Comparison of ENCODE assay signal across 1 cellular context in genomic region chr12:48956279-48957140, GRCh38.
TF ChIP-seq lines count a peak whose summit lies in the region.

No MANE protein-coding gene starts in this region.

TF ChIP-seq in H1, 55 proteins besides CTCF, POLR2A, EP300 and RAD21:
- TF ChIP-seq SIX5 (IDR thresholded peaks at IDR 0.05; ENCODE audit: low read depth, low read length) (no peak), CBX5 (IDR thresholded peaks at IDR 0.05; ENCODE audit: low read depth, low read length) (no peak), ATF3 (IDR thresholded peaks at IDR 0.05; ENCODE audit: insufficient read depth, low read depth, low read length) (no peak), HDAC2 (IDR thresholded peaks at IDR 0.05; ENCODE audit: borderline replicate concordance in 1 of 2, low read depth in 2 of 2, low read length in 2 of 2) (0 out of 4 replicates have a peak, but pooled peaks of 1 of the 2 experiments have one; percentile 79), SUZ12 (IDR thresholded peaks at IDR 0.05; ENCODE audit: low read length) (no peak; the same call in 1 of the 2 replicates), BRCA1 (IDR thresholded peaks at IDR 0.05; ENCODE audit: low read depth, low read length) (no peak), RBBP5 (IDR thresholded peaks at IDR 0.05; ENCODE audit: borderline replicate concordance, low read depth, low read length) (no peak), TEAD4 (IDR thresholded peaks at IDR 0.05; ENCODE audit: low read depth, low read length) (peak; percentile 54; the same call in 1 of the 2 replicates), FOSL1 (IDR thresholded peaks at IDR 0.05; ENCODE audit: insufficient read depth, low read depth, low read length) (no peak), ZNF274 (IDR thresholded peaks at IDR 0.05; ENCODE audit: borderline replicate concordance, extremely low read depth, low read length) (no peak), RNF2 (IDR thresholded peaks at IDR 0.05; ENCODE audit: borderline replicate concordance, low read depth, low read length, missing control alignments, poor library complexity, severe bottlenecking) (no peak), CHD7 (IDR thresholded peaks at IDR 0.05; ENCODE audit: insufficient replicate concordance, low read length) (no peak), CHD2 (IDR thresholded peaks at IDR 0.05; ENCODE audit: low read length) (no peak; the same call in 1 of the 2 replicates), GABPA (IDR thresholded peaks at IDR 0.05; ENCODE audit: borderline replicate concordance, insufficient read depth, low read length) (no peak), CEBPB (IDR thresholded peaks at IDR 0.05; ENCODE audit: low read depth, low read length) (no peak), EGR1 (IDR thresholded peaks at IDR 0.05; ENCODE audit: borderline replicate concordance, low read depth, low read length) (peak; percentile 89), TAF7 (optimal IDR thresholded peaks at IDR 0.05; ENCODE audit: borderline replicate concordance, low read depth, low read length) (no peak), SP4 (IDR thresholded peaks at IDR 0.05; ENCODE audit: low read length) (no peak), SAP30 (IDR thresholded peaks at IDR 0.05; ENCODE audit: insufficient read depth, insufficient replicate concordance, low read length) (peak; percentile 80), SP1 (IDR thresholded peaks at IDR 0.05; ENCODE audit: low read depth, low read length) (no peak; the same call in 1 of the 2 replicates), SIN3A (conservative IDR thresholded peaks at IDR 0.05 in 1 of 2, IDR thresholded peaks at IDR 0.05 in 1 of 2; ENCODE audit: low read depth in 1 of 2, low read length in 2 of 2) (peak; percentile 25 to 82; a peak in 2 of 4 replicates), TAF1 (IDR thresholded peaks at IDR 0.05; ENCODE audit: low read depth, low read length) (peak; percentile 56; the same call in 1 of the 2 replicates), GTF2F1 (IDR thresholded peaks at IDR 0.05; ENCODE audit: borderline replicate concordance, low read depth, low read length) (no peak), MAX (IDR thresholded peaks at IDR 0.05) (peak; percentile 53; the same call in 1 of the 2 replicates), SP2 (IDR thresholded peaks at IDR 0.05; ENCODE audit: low read length) (no peak), KDM4A (IDR thresholded peaks at IDR 0.05; ENCODE audit: low read depth, low read length, severe bottlenecking) (no peak), USF2 (IDR thresholded peaks at IDR 0.05; ENCODE audit: low read length) (no peak), JUN (IDR thresholded peaks at IDR 0.05; ENCODE audit: low read depth, low read length) (no peak), CTBP2 (IDR thresholded peaks at IDR 0.05; ENCODE audit: borderline replicate concordance, insufficient read depth, insufficient read length, low read length) (no peak), NRF1 (IDR thresholded peaks at IDR 0.05; ENCODE audit: low read depth, low read length) (no peak), NANOG (IDR thresholded peaks at IDR 0.05; ENCODE audit: insufficient read depth, low read depth, low read length, poor library complexity, severe bottlenecking) (no peak), BCL11A (IDR thresholded peaks at IDR 0.05; ENCODE audit: low read depth in 2 of 2, low read length in 2 of 2) (no peak), TCF12 (IDR thresholded peaks at IDR 0.05; ENCODE audit: low read depth, low read length) (no peak), YY1 (IDR thresholded peaks at IDR 0.05; ENCODE audit: low read depth, low read length) (peak; percentile 54), TBP (IDR thresholded peaks at IDR 0.05; ENCODE audit: low read depth, low read length) (peak; percentile 33; the same call in 1 of the 2 replicates), E2F6 (IDR thresholded peaks at IDR 0.05) (no peak), BACH1 (IDR thresholded peaks at IDR 0.05; ENCODE audit: low read length) (no peak), ATF2 (IDR thresholded peaks at IDR 0.05; ENCODE audit: low read length) (no peak), KDM1A (IDR thresholded peaks at IDR 0.05; ENCODE audit: borderline replicate concordance, low read length) (peak; percentile 45), HDAC6 (IDR thresholded peaks at IDR 0.05; ENCODE audit: low read depth, low read length) (no peak), JUND (IDR thresholded peaks at IDR 0.05; ENCODE audit: low read length) (no peak), SIRT6 (IDR thresholded peaks at IDR 0.05; ENCODE audit: low read length) (no peak), ASH2L (IDR thresholded peaks at IDR 0.05; ENCODE audit: low read length) (peak; percentile 84), MAFK (IDR thresholded peaks at IDR 0.05; ENCODE audit: low read depth, low read length) (no peak), EZH2 (IDR thresholded peaks at IDR 0.05; ENCODE audit: low read depth, low read length, severe bottlenecking) (no peak), RXRA (IDR thresholded peaks at IDR 0.05; ENCODE audit: insufficient read depth, low read depth, low read length) (no peak), PHF8 (conservative IDR thresholded peaks at IDR 0.05; ENCODE audit: low read depth, low read length) (no peak), POU5F1 (IDR thresholded peaks at IDR 0.05; ENCODE audit: low read depth, low read length) (no peak), CREB1 (IDR thresholded peaks at IDR 0.05) (peak; percentile 61), KDM5A (IDR thresholded peaks at IDR 0.05; ENCODE audit: low read length) (no peak), CBX8 (IDR thresholded peaks at IDR 0.05; ENCODE audit: borderline replicate concordance, low read depth, low read length) (no peak), RFX5 (IDR thresholded peaks at IDR 0.05; ENCODE audit: borderline replicate concordance, low read depth, low read length) (no peak), SRF (IDR thresholded peaks at IDR 0.05; ENCODE audit: low read depth, low read length) (no peak), CHD1 (IDR thresholded peaks at IDR 0.05; ENCODE audit: low read depth, low read length) (no peak), POLR2AphosphoS5 (IDR thresholded peaks at IDR 0.05; ENCODE audit: low read depth, low read length) (peak; percentile 39)
